Comparison of ENCODE assay signal across 16 cellular contexts in genomic region chrX:21800344-21800770, GRCh38. TPM values are rescaled to one million over a fixed set of nuclear protein-coding genes. Genes with fewer than 3 reads are reported as not detected.
DNase-seq lines count a peak whose midpoint lies in the region; ATAC-seq, FAIRE-seq and TF ChIP-seq lines count a peak whose summit lies in the region.
"Had no signal": no experiment of that assay in that cellular context is flagged by ENCODE, and none has a peak within 500 bp of the region (broad histone marks: within the 10 kb centered on the region; RNA-seq: fewer than 3 reads in every experiment).

No MANE protein-coding gene starts in this region.

- POLR2A ChIA-PET in OCI-LY7 (lab: Charles Lee), result no interaction called here

- H3K27me3 ChIP-seq in SJCRH30, result no peaks in the 10 kb centered on the region
- H3K27me3 ChIP-seq in small intestine (ENCODE audit: control insufficient read depth in 2 of 2, insufficient read depth in 2 of 2, low read length in 2 of 2), result peaks cover 0 to 2% of the 10 kb centered on the region in 2 donors
- H3K27me3 ChIP-seq in effector memory CD4-positive, alpha-beta T cell (replicated peaks; ENCODE audit: control insufficient read depth, insufficient read depth, low read length, poor library complexity, severe bottlenecking), result no peaks in the 10 kb centered on the region
- H3K27me3 ChIP-seq: transverse colon had no signal

- no peak for FAIRE-seq in small intestine (lab: Jason Lieb, UNC)

- no peak overlapping the region for H2AFZ ChIP-seq in OCI-LY7 (ENCODE audit: low read length)

- no peak for TF ChIP-seq CTCF in C4-2B (conservative IDR thresholded peaks at IDR 0.05)
- no peak for TF ChIP-seq CTCF in OCI-LY7 (conservative IDR thresholded peaks at IDR 0.05; ENCODE audit: low read length)

- no peaks in the 10 kb centered on the region for H3K36me3 ChIP-seq in SJCRH30
- H3K36me3 ChIP-seq in small intestine (ENCODE audit: control insufficient read depth in 2 of 2, insufficient read depth in 2 of 2, low read length in 2 of 2), result no peaks in the 10 kb centered on the region
- no peaks in the 10 kb centered on the region for H3K36me3 ChIP-seq in OCI-LY7 (ENCODE audit: insufficient read depth, low read length)
- no peaks in the 10 kb centered on the region for H3K36me3 ChIP-seq in effector memory CD4-positive, alpha-beta T cell (ENCODE audit: control insufficient read depth, insufficient read depth, low read length)
- H3K36me3 ChIP-seq: transverse colon had no signal

- 0 to 15% (median 9%) methylated on average over 1 of the region's 1 CpG for WGBS in small intestine, 3 donors

- H3K27ac ChIP-seq in C4-2B, result peak overlapping the region; percentile 55; the same call in 1 of the 2 replicates
- H3K27ac ChIP-seq in SJCRH30, result peak overlapping the region; percentile 97
- H3K27ac ChIP-seq in small intestine (ENCODE audit: low read depth in 1 of 2, low read length in 1 of 2), result no peak overlapping the region
- no peak overlapping the region for H3K27ac ChIP-seq in OCI-LY7 (ENCODE audit: low read depth, low read length, poor library complexity, severe bottlenecking)
- no peak overlapping the region for H3K27ac ChIP-seq in effector memory CD4-positive, alpha-beta T cell (ENCODE audit: insufficient read depth, low read length, poor library complexity, severe bottlenecking)
- H3K27ac ChIP-seq: HL-60 had no signal

- no peaks in the 10 kb centered on the region for H3K9me2 ChIP-seq in OCI-LY7 (ENCODE audit: insufficient read depth, low read length)

- intact Hi-C loops in posterior vena cava (cut with DNase I), result no loop called here
- intact Hi-C loops in OCI-LY7 (cut with micrococcal nuclease; ENCODE audit: unreplicated experiment), result no loop called here

- peak; percentile 52 for ATAC-seq in HG02588 (IDR thresholded peaks at IDR 0.05; ENCODE audit: unreplicated experiment)
- ATAC-seq: activated CD8-positive, alpha-beta T cell treated with anti-CD3 and anti-CD28 coated beads, Interleukin-2, amount 10 ng/mL, durations not matched to agents 7 days and 5 days had no signal

- H3K9me3 ChIP-seq in SJCRH30 (replicated peaks), result no peaks in the 10 kb centered on the region
- no peaks in the 10 kb centered on the region for H3K9me3 ChIP-seq in small intestine (ENCODE audit: control insufficient read depth, low read depth)
- no peaks in the 10 kb centered on the region for H3K9me3 ChIP-seq in OCI-LY7 (ENCODE audit: low read length)
- no peaks in the 10 kb centered on the region for H3K9me3 ChIP-seq in effector memory CD4-positive, alpha-beta T cell (ENCODE audit: control insufficient read depth, low read length)
- H3K9me3 ChIP-seq: transverse colon had no signal

- BruUV-seq in OCI-LY7 (replicated peaks; lab: Mats Ljungman, UMichigan), result no TSS peak

- H4K20me1 ChIP-seq in OCI-LY7 (ENCODE audit: insufficient read depth, low read length), result no peaks in the 10 kb centered on the region

- no peaks in the 10 kb centered on the region for H3K79me2 ChIP-seq in OCI-LY7 (ENCODE audit: insufficient read depth, low read depth, low read length)

- H3K4me1 ChIP-seq in SJCRH30 (peaks cover 53% of the 10 kb centered on the region), small intestine (ENCODE audit: control insufficient read depth in 2 of 2, insufficient read depth in 1 of 2, low read depth in 1 of 2, low read length in 1 of 2) (no peaks in the 10 kb centered on the region), OCI-LY7 (ENCODE audit: insufficient read depth, low read length, poor library complexity, severe bottlenecking) (no peaks in the 10 kb centered on the region)
- no peaks in the 10 kb centered on the region for H3K4me1 ChIP-seq in effector memory CD4-positive, alpha-beta T cell (ENCODE audit: control insufficient read depth, insufficient read depth, low read length, poor library complexity, severe bottlenecking)

- DNase-seq in SJCRH30 (peak; percentile 47 to 80), kidney tubule cell (ENCODE audit: low spot score) (peak; percentile 20), posterior vena cava (ENCODE audit: low spot score) (no peak), small intestine (no peak), OCI-LY7 (ENCODE audit: low spot score) (no peak)
- no peak for DNase-seq in effector memory CD4-positive, alpha-beta T cell
- DNase-seq: activated CD8-positive, alpha-beta T cell treated with anti-CD3 and anti-CD28 coated beads, Interleukin-2, amount 10 ng/mL, durations not matched to agents 7 days and 5 days; hypothalamus; midbrain; NCI-H1436 treated with DMSO at 0.1 percent for 48 hours; T-helper 1 cell; transverse colon had no signal

- CTCF ChIA-PET in OCI-LY7 (lab: Charles Lee; ENCODE audit: unreplicated experiment), result no interaction called here

- H3K4me3 ChIP-seq in SJCRH30 (no peak overlapping the region), small intestine (ENCODE audit: low read depth in 1 of 2, low read length in 2 of 2) (no peak overlapping the region), OCI-LY7 (ENCODE audit: low read depth, low read length, poor library complexity, severe bottlenecking) (no peak overlapping the region)
- H3K4me3 ChIP-seq in effector memory CD4-positive, alpha-beta T cell (ENCODE audit: insufficient read depth, low read depth, low read length, poor library complexity, severe bottlenecking), result no peak overlapping the region
- H3K4me3 ChIP-seq: transverse colon had no signal

- no peak overlapping the region for H3K4me2 ChIP-seq in OCI-LY7 (ENCODE audit: low read length)

RNA-seq across cellular contexts. Expression of gene MBTPS2, which starts 39.1 kb away (rescaled TPM):
- 14.0 and 14.6 TPM in 2 replicates for total RNA-seq in SJCRH30 (2014; rRNA removed; shearing (Covaris generic))
- total RNA-seq in posterior vena cava (10 to 100 TPM; 11.8 to 14.1 TPM), OCI-LY7 (2022) (14.9 and 15.8 TPM in 2 replicates)
- polyA plus RNA-seq in small intestine, result 1 to 10 TPM in 1 of 3 donors, under 1 TPM in 2; 0.54 to 5.3 (median 0.89) TPM
- total RNA-seq in OCI-LY7 (2014; rRNA removed; shearing (Covaris generic)), result 3.1 and 4.7 TPM in 2 replicates

RNA-seq across cellular contexts. Expression of gene SMPX, which starts 42.4 kb away (rescaled TPM):
- total RNA-seq in SJCRH30 (2014; rRNA removed; shearing (Covaris generic)), result 13.1 and 16.8 TPM in 2 replicates
- total RNA-seq in posterior vena cava, result not detected
- 1 to 10 TPM in 1 of 3 donors, under 1 TPM in 1, not detected in 1; 0.24 to 4.1 TPM for polyA plus RNA-seq in small intestine
- not detected in 2 replicates for total RNA-seq in OCI-LY7 (2014; rRNA removed; shearing (Covaris generic))
- not detected in 2 replicates for total RNA-seq in OCI-LY7 (2022)
- total RNA-seq: activated CD8-positive, alpha-beta T cell treated with anti-CD3 and anti-CD28 coated beads, Interleukin-2, amount 10 ng/mL, durations not matched to agents 7 days and 5 days had no signal
- polyA plus RNA-seq: BJ had no signal

RNA-seq across cellular contexts. Expression of gene YY2, which starts 55.4 kb away (rescaled TPM):
- 1.6 and 3.4 TPM in 2 replicates for total RNA-seq in SJCRH30 (2014; rRNA removed; shearing (Covaris generic))
- total RNA-seq in posterior vena cava, result 1 to 10 TPM; 2.0 to 2.5 TPM
- polyA plus RNA-seq in small intestine, result under 1 TPM in 1 of 3 donors, not detected in 2; 0.95 TPM
- 0.82 and 2.4 TPM in 2 replicates for total RNA-seq in OCI-LY7 (2014; rRNA removed; shearing (Covaris generic))
- 2.2 and 3.7 TPM in 2 replicates for total RNA-seq in OCI-LY7 (2022)

Comparison
In these comparisons a context has a peak if more than half of its experiments do, and no peak if none do; other contexts are left out.
1. H3K27ac ChIP-seq: peak in C4-2B (single experiment) and SJCRH30 (single experiment); none in small intestine (0 of 2), OCI-LY7 (single experiment) and effector memory CD4-positive, alpha-beta T cell (single experiment).
2. DNase-seq: peak in SJCRH30 (2 of 2) and kidney tubule cell (single experiment); none in posterior vena cava (single experiment), small intestine (single experiment), OCI-LY7 (single experiment) and effector memory CD4-positive, alpha-beta T cell (0 of 3).
3. RNA of gene SMPX, which starts 42.4 kb away (total RNA-seq): 13.1 to 16.8 TPM in SJCRH30; not detected in posterior vena cava and not detected in OCI-LY7; every median in the first group is over 10 times any median in the second.